Comparison of ENCODE assay signal across 8 cellular contexts in genomic region chr6:20400476-20401402, GRCh38.
A peak's percentile ranks its signal among the peaks of the same experiment; 100 is the strongest.
DNase-seq lines count a peak whose midpoint lies in the region; ATAC-seq and TF ChIP-seq lines count a peak whose summit lies in the region.

No MANE protein-coding gene starts in this region.

- peak; percentile 1 for ATAC-seq in GM21381 (IDR thresholded peaks at IDR 0.05; ENCODE audit: unreplicated experiment)
- no peak for ATAC-seq in HG02610 (IDR thresholded peaks at IDR 0.05; ENCODE audit: unreplicated experiment)

- peak; percentile 36; the same call in 1 of the 2 replicates for TF ChIP-seq CTCF in AG10803 (conservative IDR thresholded peaks at IDR 0.05; ENCODE audit: low read length)

- H3K4me3 ChIP-seq in AG10803 (ENCODE audit: low read length) = peak overlapping the region; percentile 79

- peak; percentile 24 for DNase-seq in AG10803 (ENCODE audit: low read depth)
- peak; percentile 89 for DNase-seq in NCI-H1694 treated with DMSO at 0.1 percent for 48 hours (lab: John Stamatoyannopoulos, UW)
- peak; percentile 20 for DNase-seq in T-helper 22 cell (ENCODE audit: low read depth)
- DNase-seq in central memory CD4-positive, alpha-beta T cell = peak; percentile 23
- peak; percentile 45 for DNase-seq in stimulated activated CD4-positive, alpha-beta T cell treated with anti-CD3 and anti-CD28 coated beads, Interleukin-1b, Interleukin-23, amount 100 ng/mL, for 48 hours

- H3K27ac ChIP-seq in layer of hippocampus (ENCODE audit: low read depth, low read length) = peak overlapping the region; percentile 21

- no peaks in the 10 kb centered on the region for H3K27me3 ChIP-seq in layer of hippocampus (ENCODE audit: control insufficient read depth, insufficient read depth, low read length)

Comparison
In these comparisons a context has a peak if more than half of its experiments do, and no peak if none do; other contexts are left out.
1. DNase-seq: peak in every context shown above with its lines; median percentile 89 in NCI-H1694 treated with DMSO at 0.1 percent for 48 hours; 45 in stimulated activated CD4-positive, alpha-beta T cell treated with anti-CD3 and anti-CD28 coated beads, Interleukin-1b, Interleukin-23, amount 100 ng/mL, for 48 hours; 24 in AG10803; 23 in central memory CD4-positive, alpha-beta T cell; 20 in T-helper 22 cell.